Comparison of ENCODE assay signal across 21 cellular contexts in the genomic region with DNA sequence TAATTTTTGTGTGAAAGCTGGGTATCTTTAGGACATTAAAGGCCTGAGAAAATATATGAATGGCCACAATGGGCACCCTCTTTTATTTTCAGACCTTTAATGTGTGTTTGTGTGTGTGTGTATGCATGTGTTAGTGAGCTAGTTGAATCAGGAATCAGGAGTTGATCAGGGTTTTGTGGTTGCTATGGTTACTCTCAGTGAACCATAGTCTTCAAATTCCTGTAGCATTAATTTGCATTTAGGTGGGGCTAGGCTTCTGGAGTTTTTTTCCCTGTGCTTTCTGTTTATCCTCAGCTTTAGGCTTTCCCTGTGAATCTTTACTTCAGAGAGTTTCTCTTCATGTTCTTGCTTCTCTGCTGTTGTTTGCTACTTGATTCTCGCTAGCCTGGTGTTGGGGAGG.
DNase-seq lines count a peak whose midpoint lies in the region; ATAC-seq, FAIRE-seq and TF ChIP-seq lines count a peak whose summit lies in the region.
"Had no signal": no experiment of that assay in that cellular context is flagged by ENCODE, and none has a peak within 500 bp of the region (broad histone marks: within the 10 kb centered on the region; RNA-seq: fewer than 3 reads in every experiment).

No MANE protein-coding gene starts in this region.

- in situ Hi-C loops in Caki2 (cut with HindIII; ENCODE audit: low pct_unique_long_range_greater_than_20kb, low sequenced_read_pairs), result no loop called here

- TF ChIP-seq CTCF in bronchial epithelial cell (IDR thresholded peaks at IDR 0.05; ENCODE audit: insufficient read depth, low read length, severe bottlenecking), result no peak

- no peak overlapping the region for H3K27ac Mint-ChIP-seq in activated naive CD4-positive, alpha-beta T cell treated with anti-CD3 and anti-CD28 coated beads for 36 hours
- H3K27ac Mint-ChIP-seq: activated CD4-positive, alpha-beta T cell treated with anti-CD3 and anti-CD28 coated beads, Interleukin-2, amount 10 ng/mL, durations not matched to agents 7 days and 5 days; naive thymus-derived CD8-positive, alpha-beta T cell; stimulated activated naive B cell treated with anti-CD40 and anti-IgM and Interleukin-4, amounts not matched to agents 10 μg/mL and 1 μg/mL and 100 μg/mL, for 72 hours; T-helper 1 cell treated with Interleukin-12 subunit alpha and Interleukin-12 subunit beta and Interleukin-4 antibody, amounts not matched to agents 30 μg/mL and 1 μg/mL, for 36 hours had no signal

- no peak for FAIRE-seq in bronchial epithelial cell (lab: Jason Lieb, UNC)
- FAIRE-seq: endothelial cell of umbilical vein had no signal

- no peak overlapping the region for H3K4me3 ChIP-seq in bronchial epithelial cell (ENCODE audit: low read depth, low read length)
- H3K4me3 ChIP-seq: gastrocnemius medialis, thoracic aorta had no signal

- no peak overlapping the region for H3K4me3 Mint-ChIP-seq in activated naive CD4-positive, alpha-beta T cell treated with anti-CD3 and anti-CD28 coated beads for 36 hours
- H3K4me3 Mint-ChIP-seq: activated CD4-positive, alpha-beta T cell treated with anti-CD3 and anti-CD28 coated beads, Interleukin-2, amount 10 ng/mL, durations not matched to agents 7 days and 5 days; naive thymus-derived CD8-positive, alpha-beta T cell; stimulated activated naive B cell treated with anti-CD40 and anti-IgM and Interleukin-4, amounts not matched to agents 10 μg/mL and 1 μg/mL and 100 μg/mL, for 72 hours; T-helper 1 cell treated with Interleukin-12 subunit alpha and Interleukin-12 subunit beta and Interleukin-4 antibody, amounts not matched to agents 30 μg/mL and 1 μg/mL, for 36 hours had no signal

- H3K27me3 Mint-ChIP-seq in activated naive CD4-positive, alpha-beta T cell treated with anti-CD3 and anti-CD28 coated beads for 36 hours (ENCODE audit: low read depth), result peaks cover 7% of the 10 kb centered on the region

- no peak for ATAC-seq in HG03565 (IDR thresholded peaks at IDR 0.05; ENCODE audit: unreplicated experiment)
- ATAC-seq in HG03280 (IDR thresholded peaks at IDR 0.05; ENCODE audit: unreplicated experiment), result no peak
- ATAC-seq: gastrocnemius medialis; left cardiac atrium; naive thymus-derived CD8-positive, alpha-beta T cell; stimulated activated naive B cell treated with anti-CD40 and anti-IgM and Interleukin-4, amounts not matched to agents 10 μg/mL and 1 μg/mL and 100 μg/mL, for 72 hours had no signal

- intact Hi-C loops in activated naive CD4-positive, alpha-beta T cell treated with anti-CD3 and anti-CD28 coated beads for 36 hours (cut with micrococcal nuclease), result no loop called here

- no peaks in the 10 kb centered on the region for H3K27me3 ChIP-seq in bronchial epithelial cell (ENCODE audit: control insufficient read depth, insufficient read depth, low read length)
- H3K27me3 ChIP-seq: gastrocnemius medialis had no signal

- DNase-seq in Caki2 (ENCODE audit: low read depth) (peak; percentile 26), HT1080 (ENCODE audit: low read depth) (peak; percentile 9), bronchial epithelial cell (ENCODE audit: low read depth) (peak; percentile 35), kidney tubule cell (ENCODE audit: low spot score) (peak; percentile 77), NCI-H2171 treated with DMSO at 0.1 percent for 48 hours (lab: John Stamatoyannopoulos, UW) (no peak)
- no peak for DNase-seq in activated naive CD4-positive, alpha-beta T cell treated with anti-CD3 and anti-CD28 coated beads for 36 hours
- DNase-seq: activated CD4-positive, alpha-beta T cell treated with anti-CD3 and anti-CD28 coated beads, Interleukin-2, amount 10 ng/mL, durations not matched to agents 7 days and 5 days; activated CD8-positive, alpha-beta memory T cell treated with anti-CD3 and anti-CD28 coated beads, Interleukin-2, amount 50 U/mL, for 48 hours; activated effector memory CD4-positive, alpha-beta T cell treated with anti-CD3 and anti-CD28 coated beads, Interleukin-2, amount 50 U/mL, for 16 hours; caudate nucleus; dermis blood vessel endothelial cell; gastrocnemius medialis; IMR-90; left cardiac atrium; naive thymus-derived CD8-positive, alpha-beta T cell; stimulated activated naive B cell treated with anti-CD40 and anti-IgM and Interleukin-4, amounts not matched to agents 10 μg/mL and 1 μg/mL and 100 μg/mL, for 72 hours had no signal

- H3K36me3 Mint-ChIP-seq in activated naive CD4-positive, alpha-beta T cell treated with anti-CD3 and anti-CD28 coated beads for 36 hours (ENCODE audit: low read depth), result no peaks in the 10 kb centered on the region
- H3K36me3 Mint-ChIP-seq: naive thymus-derived CD8-positive, alpha-beta T cell; stimulated activated naive B cell treated with anti-CD40 and anti-IgM and Interleukin-4, amounts not matched to agents 10 μg/mL and 1 μg/mL and 100 μg/mL, for 72 hours had no signal

- no peaks in the 10 kb centered on the region for H3K4me1 Mint-ChIP-seq in activated naive CD4-positive, alpha-beta T cell treated with anti-CD3 and anti-CD28 coated beads for 36 hours (ENCODE audit: low read depth)
- H3K4me1 Mint-ChIP-seq: activated CD4-positive, alpha-beta T cell treated with anti-CD3 and anti-CD28 coated beads, Interleukin-2, amount 10 ng/mL, durations not matched to agents 7 days and 5 days; naive thymus-derived CD8-positive, alpha-beta T cell; stimulated activated naive B cell treated with anti-CD40 and anti-IgM and Interleukin-4, amounts not matched to agents 10 μg/mL and 1 μg/mL and 100 μg/mL, for 72 hours had no signal

- H3K36me3 ChIP-seq in bronchial epithelial cell (ENCODE audit: control insufficient read depth, insufficient read depth, low read length), result no peaks in the 10 kb centered on the region
- H3K36me3 ChIP-seq: gastrocnemius medialis, thoracic aorta had no signal

- CTCF ChIA-PET in activated naive CD4-positive, alpha-beta T cell treated with anti-CD3 and anti-CD28 coated beads for 36 hours (lab: Charles Lee), result no interaction called here

- H3K9me3 Mint-ChIP-seq in activated naive CD4-positive, alpha-beta T cell treated with anti-CD3 and anti-CD28 coated beads for 36 hours, result no peaks in the 10 kb centered on the region
- H3K9me3 Mint-ChIP-seq: activated CD4-positive, alpha-beta T cell treated with anti-CD3 and anti-CD28 coated beads, Interleukin-2, amount 10 ng/mL, durations not matched to agents 7 days and 5 days; T-helper 1 cell treated with Interleukin-12 subunit alpha and Interleukin-12 subunit beta and Interleukin-4 antibody, amounts not matched to agents 30 μg/mL and 1 μg/mL, for 36 hours had no signal

Comparison
In these comparisons a context has a peak if more than half of its experiments do, and no peak if none do; other contexts are left out.
1. DNase-seq: peak in Caki2 (single experiment), HT1080 (single experiment), bronchial epithelial cell (single experiment) and kidney tubule cell (single experiment); none in activated naive CD4-positive, alpha-beta T cell treated with anti-CD3 and anti-CD28 coated beads for 36 hours (single experiment) and NCI-H2171 treated with DMSO at 0.1 percent for 48 hours (single experiment).